2 cellular contexts compared by ENCODE assay signal in the genomic region with DNA sequence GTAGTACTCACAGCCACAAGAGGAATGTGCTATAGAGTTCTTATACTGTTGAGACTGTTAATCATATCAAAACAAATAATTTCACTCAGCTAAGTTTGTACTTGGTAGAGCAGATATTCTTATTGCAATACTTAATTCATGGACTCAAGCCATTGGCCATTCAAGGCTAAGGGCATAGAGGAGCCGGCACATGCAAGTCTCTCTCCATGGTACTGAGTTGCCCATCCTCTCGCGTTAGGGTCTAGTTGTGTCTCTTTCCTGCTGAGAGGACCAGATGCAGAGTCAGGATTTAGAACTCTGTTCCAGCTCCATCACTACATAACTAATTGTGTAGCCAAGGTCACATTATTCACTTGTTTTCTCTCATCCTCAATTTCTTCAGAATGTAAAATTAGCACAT.
TF ChIP-seq lines count a peak whose summit lies in the region.

No MANE protein-coding gene starts in this region.

TF ChIP-seq in HEK293, 187 proteins besides CTCF, POLR2A, EP300 and RAD21:
- TF ChIP-seq, protein P1, sequence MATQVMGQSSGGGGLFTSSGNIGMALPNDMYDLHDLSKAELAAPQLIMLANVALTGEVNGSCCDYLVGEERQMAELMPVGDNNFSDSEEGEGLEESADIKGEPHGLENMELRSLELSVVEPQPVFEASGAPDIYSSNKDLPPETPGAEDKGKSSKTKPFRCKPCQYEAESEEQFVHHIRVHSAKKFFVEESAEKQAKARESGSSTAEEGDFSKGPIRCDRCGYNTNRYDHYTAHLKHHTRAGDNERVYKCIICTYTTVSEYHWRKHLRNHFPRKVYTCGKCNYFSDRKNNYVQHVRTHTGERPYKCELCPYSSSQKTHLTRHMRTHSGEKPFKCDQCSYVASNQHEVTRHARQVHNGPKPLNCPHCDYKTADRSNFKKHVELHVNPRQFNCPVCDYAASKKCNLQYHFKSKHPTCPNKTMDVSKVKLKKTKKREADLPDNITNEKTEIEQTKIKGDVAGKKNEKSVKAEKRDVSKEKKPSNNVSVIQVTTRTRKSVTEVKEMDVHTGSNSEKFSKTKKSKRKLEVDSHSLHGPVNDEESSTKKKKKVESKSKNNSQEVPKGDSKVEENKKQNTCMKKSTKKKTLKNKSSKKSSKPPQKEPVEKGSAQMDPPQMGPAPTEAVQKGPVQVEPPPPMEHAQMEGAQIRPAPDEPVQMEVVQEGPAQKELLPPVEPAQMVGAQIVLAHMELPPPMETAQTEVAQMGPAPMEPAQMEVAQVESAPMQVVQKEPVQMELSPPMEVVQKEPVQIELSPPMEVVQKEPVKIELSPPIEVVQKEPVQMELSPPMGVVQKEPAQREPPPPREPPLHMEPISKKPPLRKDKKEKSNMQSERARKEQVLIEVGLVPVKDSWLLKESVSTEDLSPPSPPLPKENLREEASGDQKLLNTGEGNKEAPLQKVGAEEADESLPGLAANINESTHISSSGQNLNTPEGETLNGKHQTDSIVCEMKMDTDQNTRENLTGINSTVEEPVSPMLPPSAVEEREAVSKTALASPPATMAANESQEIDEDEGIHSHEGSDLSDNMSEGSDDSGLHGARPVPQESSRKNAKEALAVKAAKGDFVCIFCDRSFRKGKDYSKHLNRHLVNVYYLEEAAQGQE (tag by site-specific recombination; IDR thresholded peaks at IDR 0.05), result peak; percentile 97
- TF ChIP-seq, protein P2, sequence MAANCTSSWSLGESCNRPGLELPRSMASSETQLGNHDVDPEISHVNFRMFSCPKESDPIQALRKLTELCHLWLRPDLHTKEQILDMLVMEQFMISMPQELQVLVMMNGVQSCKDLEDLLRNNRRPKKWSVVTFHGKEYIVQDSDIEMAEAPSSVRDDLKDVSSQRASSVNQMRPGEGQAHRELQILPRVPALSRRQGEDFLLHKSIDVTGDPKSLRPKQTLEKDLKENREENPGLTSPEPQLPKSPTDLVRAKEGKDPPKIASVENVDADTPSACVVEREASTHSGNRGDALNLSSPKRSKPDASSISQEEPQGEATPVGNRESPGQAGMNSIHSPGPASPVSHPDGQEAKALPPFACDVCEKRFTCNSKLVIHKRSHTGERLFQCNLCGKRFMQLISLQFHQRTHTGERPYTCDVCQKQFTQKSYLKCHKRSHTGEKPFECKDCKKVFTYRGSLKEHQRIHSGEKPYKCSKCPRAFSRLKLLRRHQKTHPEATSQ (tag by site-specific recombination; IDR thresholded peaks at IDR 0.05), result no peak
TF ChIP-seq in HEK293: peak in this region for 1.

TF ChIP-seq in WTC11, 78 proteins besides CTCF, POLR2A, EP300 and RAD21 (continued from another document):
- TF ChIP-seq, protein P3, sequence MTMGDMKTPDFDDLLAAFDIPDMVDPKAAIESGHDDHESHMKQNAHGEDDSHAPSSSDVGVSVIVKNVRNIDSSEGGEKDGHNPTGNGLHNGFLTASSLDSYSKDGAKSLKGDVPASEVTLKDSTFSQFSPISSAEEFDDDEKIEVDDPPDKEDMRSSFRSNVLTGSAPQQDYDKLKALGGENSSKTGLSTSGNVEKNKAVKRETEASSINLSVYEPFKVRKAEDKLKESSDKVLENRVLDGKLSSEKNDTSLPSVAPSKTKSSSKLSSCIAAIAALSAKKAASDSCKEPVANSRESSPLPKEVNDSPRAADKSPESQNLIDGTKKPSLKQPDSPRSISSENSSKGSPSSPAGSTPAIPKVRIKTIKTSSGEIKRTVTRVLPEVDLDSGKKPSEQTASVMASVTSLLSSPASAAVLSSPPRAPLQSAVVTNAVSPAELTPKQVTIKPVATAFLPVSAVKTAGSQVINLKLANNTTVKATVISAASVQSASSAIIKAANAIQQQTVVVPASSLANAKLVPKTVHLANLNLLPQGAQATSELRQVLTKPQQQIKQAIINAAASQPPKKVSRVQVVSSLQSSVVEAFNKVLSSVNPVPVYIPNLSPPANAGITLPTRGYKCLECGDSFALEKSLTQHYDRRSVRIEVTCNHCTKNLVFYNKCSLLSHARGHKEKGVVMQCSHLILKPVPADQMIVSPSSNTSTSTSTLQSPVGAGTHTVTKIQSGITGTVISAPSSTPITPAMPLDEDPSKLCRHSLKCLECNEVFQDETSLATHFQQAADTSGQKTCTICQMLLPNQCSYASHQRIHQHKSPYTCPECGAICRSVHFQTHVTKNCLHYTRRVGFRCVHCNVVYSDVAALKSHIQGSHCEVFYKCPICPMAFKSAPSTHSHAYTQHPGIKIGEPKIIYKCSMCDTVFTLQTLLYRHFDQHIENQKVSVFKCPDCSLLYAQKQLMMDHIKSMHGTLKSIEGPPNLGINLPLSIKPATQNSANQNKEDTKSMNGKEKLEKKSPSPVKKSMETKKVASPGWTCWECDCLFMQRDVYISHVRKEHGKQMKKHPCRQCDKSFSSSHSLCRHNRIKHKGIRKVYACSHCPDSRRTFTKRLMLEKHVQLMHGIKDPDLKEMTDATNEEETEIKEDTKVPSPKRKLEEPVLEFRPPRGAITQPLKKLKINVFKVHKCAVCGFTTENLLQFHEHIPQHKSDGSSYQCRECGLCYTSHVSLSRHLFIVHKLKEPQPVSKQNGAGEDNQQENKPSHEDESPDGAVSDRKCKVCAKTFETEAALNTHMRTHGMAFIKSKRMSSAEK (CRISPR knock-in tag; IDR thresholded peaks at IDR 0.05; ENCODE audit: borderline replicate concordance), result no peak
- TF ChIP-seq, protein P4, sequence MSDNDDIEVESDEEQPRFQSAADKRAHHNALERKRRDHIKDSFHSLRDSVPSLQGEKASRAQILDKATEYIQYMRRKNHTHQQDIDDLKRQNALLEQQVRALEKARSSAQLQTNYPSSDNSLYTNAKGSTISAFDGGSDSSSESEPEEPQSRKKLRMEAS (CRISPR knock-in tag; IDR thresholded peaks at IDR 0.05), result peak; percentile 22; the same call in 1 of the 2 replicates
